ENCODE assay signal across 13 cellular contexts in the genomic region with DNA sequence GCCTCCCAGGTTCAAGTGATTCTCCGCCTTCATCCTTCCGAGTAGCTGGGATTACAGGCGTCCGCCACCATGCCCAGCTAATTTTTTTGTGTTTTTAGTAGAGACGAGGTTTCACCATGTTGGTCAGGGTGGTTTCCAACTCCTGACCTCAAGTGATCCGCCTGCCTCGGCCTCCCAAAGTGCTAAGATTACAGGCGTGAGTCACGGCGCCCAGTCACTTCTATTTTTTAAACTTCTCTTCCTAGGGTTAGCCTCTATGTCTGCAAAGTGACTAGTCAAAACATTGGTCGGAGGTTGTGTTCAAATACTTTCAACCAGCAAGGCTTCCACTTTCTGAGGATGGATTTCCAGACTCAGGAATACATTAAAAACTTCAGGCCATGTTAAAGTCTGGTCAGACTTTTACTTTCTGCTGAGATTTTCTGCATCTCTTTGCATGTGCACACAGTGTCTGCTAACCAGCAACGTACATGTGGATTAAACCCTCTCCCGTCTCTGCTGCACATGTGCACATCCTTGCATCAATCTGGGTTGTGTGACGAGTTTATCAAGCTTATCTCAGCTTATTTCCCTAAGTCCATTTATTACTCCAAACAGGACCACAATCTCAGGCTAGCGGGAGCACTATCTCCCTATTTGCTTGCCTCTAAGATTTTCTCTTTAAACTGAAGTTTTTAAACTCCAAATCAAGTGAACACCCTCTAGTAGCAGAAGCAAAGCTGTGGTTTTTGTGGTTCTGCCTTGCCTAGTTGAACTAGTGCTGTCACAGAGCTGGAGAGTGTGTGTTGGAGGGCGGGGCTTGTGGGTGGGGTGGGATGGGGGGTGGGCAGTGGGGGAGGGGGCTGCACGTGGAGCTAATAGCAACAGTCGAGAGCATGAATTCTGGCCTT.
DNase-seq lines count a peak whose midpoint lies in the region; ATAC-seq lines count a peak whose summit lies in the region.
"Had no signal": no experiment of that assay in that cellular context is flagged by ENCODE, and none has a peak within 500 bp of the region (broad histone marks: within the 10 kb centered on the region; RNA-seq: fewer than 3 reads in every experiment).

No MANE protein-coding gene starts in this region.

- DNase-seq in activated CD4-positive, alpha-beta T cell treated with anti-CD3 and anti-CD28 coated beads, Interleukin-2, amount 10 ng/mL, durations not matched to agents 24 days and 14 days, result peak; percentile 72
- no peak for DNase-seq in activated CD4-positive, alpha-beta T cell treated with anti-CD3 and anti-CD28 coated beads for 1 hour
- DNase-seq in NCI-H82 (lab: John Stamatoyannopoulos, UW) (peak; percentile 47), NCI-H2081 treated with DMSO at 0.1 percent for 48 hours (lab: John Stamatoyannopoulos, UW) (no peak), mesenteric fat pad (ENCODE audit: low spot score) (no peak)
- peak; percentile 43 for DNase-seq in activated naive CD8-positive, alpha-beta T cell treated with anti-CD3 and anti-CD28 coated beads for 36 hours
- DNase-seq in stimulated activated naive B cell treated with anti-CD40 and anti-IgM and Interleukin-4, amounts not matched to agents 10 μg/mL and 1 μg/mL and 100 μg/mL, for 72 hours, result no peak
- no peak for DNase-seq in activated T-helper 2 cell treated with anti-CD3 and anti-CD28 coated beads, Interferon-gamma antibody, Interleukin-2, Interleukin-4, amounts not matched to agents 10 μg/mL and 5 μg/mL and 100 μg/mL, durations not matched to agents 14 hours and 24 hours and 36 hours (ENCODE audit: low spot score)
- DNase-seq: brain microvascular endothelial cell, DMS53, glutamatergic neuron, NCI-H1694 treated with DMSO at 0.1 percent for 48 hours had no signal

- H3K9me3 Mint-ChIP-seq in activated CD4-positive, alpha-beta T cell treated with anti-CD3 and anti-CD28 coated beads, Interleukin-2, amount 10 ng/mL, durations not matched to agents 24 days and 14 days, result peaks cover 3% of the 10 kb centered on the region
- H3K9me3 Mint-ChIP-seq in activated naive CD8-positive, alpha-beta T cell treated with anti-CD3 and anti-CD28 coated beads for 36 hours, result peaks cover 5% of the 10 kb centered on the region
- H3K9me3 Mint-ChIP-seq in stimulated activated naive B cell treated with anti-CD40 and anti-IgM and Interleukin-4, amounts not matched to agents 10 μg/mL and 1 μg/mL and 100 μg/mL, for 72 hours, result peaks cover 0 to 2% of the 10 kb centered on the region in 2 donors
- H3K9me3 Mint-ChIP-seq in activated T-helper 2 cell treated with anti-CD3 and anti-CD28 coated beads, Interferon-gamma antibody, Interleukin-2, Interleukin-4, amounts not matched to agents 10 μg/mL and 5 μg/mL and 100 μg/mL, durations not matched to agents 14 hours and 24 hours and 36 hours, result no peaks in the 10 kb centered on the region

- peaks cover 19% of the 10 kb centered on the region for H3K4me1 Mint-ChIP-seq in activated CD4-positive, alpha-beta T cell treated with anti-CD3 and anti-CD28 coated beads, Interleukin-2, amount 10 ng/mL, durations not matched to agents 24 days and 14 days
- peaks cover 28% of the 10 kb centered on the region for H3K4me1 Mint-ChIP-seq in activated naive CD8-positive, alpha-beta T cell treated with anti-CD3 and anti-CD28 coated beads for 36 hours
- H3K4me1 Mint-ChIP-seq in stimulated activated naive B cell treated with anti-CD40 and anti-IgM and Interleukin-4, amounts not matched to agents 10 μg/mL and 1 μg/mL and 100 μg/mL, for 72 hours, result peaks cover 0 to 4% of the 10 kb centered on the region in 2 donors
- H3K4me1 Mint-ChIP-seq in activated T-helper 2 cell treated with anti-CD3 and anti-CD28 coated beads, Interferon-gamma antibody, Interleukin-2, Interleukin-4, amounts not matched to agents 10 μg/mL and 5 μg/mL and 100 μg/mL, durations not matched to agents 14 hours and 24 hours and 36 hours (ENCODE audit: low read depth), result peaks cover 19% of the 10 kb centered on the region

- no peaks in the 10 kb centered on the region for H3K36me3 Mint-ChIP-seq in activated CD4-positive, alpha-beta T cell treated with anti-CD3 and anti-CD28 coated beads, Interleukin-2, amount 10 ng/mL, durations not matched to agents 24 days and 14 days (ENCODE audit: low read depth)
- H3K36me3 Mint-ChIP-seq in activated naive CD8-positive, alpha-beta T cell treated with anti-CD3 and anti-CD28 coated beads for 36 hours, result peaks cover 3% of the 10 kb centered on the region
- no peaks in the 10 kb centered on the region for H3K36me3 Mint-ChIP-seq in stimulated activated naive B cell treated with anti-CD40 and anti-IgM and Interleukin-4, amounts not matched to agents 10 μg/mL and 1 μg/mL and 100 μg/mL, for 72 hours
- H3K36me3 Mint-ChIP-seq in activated T-helper 2 cell treated with anti-CD3 and anti-CD28 coated beads, Interferon-gamma antibody, Interleukin-2, Interleukin-4, amounts not matched to agents 10 μg/mL and 5 μg/mL and 100 μg/mL, durations not matched to agents 14 hours and 24 hours and 36 hours (ENCODE audit: low read depth), result no peaks in the 10 kb centered on the region

- intact Hi-C loops in activated CD4-positive, alpha-beta T cell treated with anti-CD3 and anti-CD28 coated beads, Interleukin-2, amount 10 ng/mL, durations not matched to agents 24 days and 14 days (cut with micrococcal nuclease), result no loop called here
- intact Hi-C loops in activated T-helper 2 cell treated with anti-CD3 and anti-CD28 coated beads, Interferon-gamma antibody, Interleukin-2, Interleukin-4, amounts not matched to agents 10 μg/mL and 5 μg/mL and 100 μg/mL, durations not matched to agents 14 hours and 24 hours and 36 hours (cut with micrococcal nuclease), result no loop called here

- peak overlapping the region; percentile 57 for H3K4me3 Mint-ChIP-seq in activated CD4-positive, alpha-beta T cell treated with anti-CD3 and anti-CD28 coated beads, Interleukin-2, amount 10 ng/mL, durations not matched to agents 24 days and 14 days
- H3K4me3 Mint-ChIP-seq in activated naive CD8-positive, alpha-beta T cell treated with anti-CD3 and anti-CD28 coated beads for 36 hours, result peak overlapping the region; percentile 61
- H3K4me3 Mint-ChIP-seq in stimulated activated naive B cell treated with anti-CD40 and anti-IgM and Interleukin-4, amounts not matched to agents 10 μg/mL and 1 μg/mL and 100 μg/mL, for 72 hours, result no peak overlapping the region
- H3K4me3 Mint-ChIP-seq in activated T-helper 2 cell treated with anti-CD3 and anti-CD28 coated beads, Interferon-gamma antibody, Interleukin-2, Interleukin-4, amounts not matched to agents 10 μg/mL and 5 μg/mL and 100 μg/mL, durations not matched to agents 14 hours and 24 hours and 36 hours (ENCODE audit: low read depth), result no peak overlapping the region

- H3K27me3 Mint-ChIP-seq in activated CD4-positive, alpha-beta T cell treated with anti-CD3 and anti-CD28 coated beads, Interleukin-2, amount 10 ng/mL, durations not matched to agents 24 days and 14 days, result peaks cover 1% of the 10 kb centered on the region
- H3K27me3 Mint-ChIP-seq in activated naive CD8-positive, alpha-beta T cell treated with anti-CD3 and anti-CD28 coated beads for 36 hours, result no peaks in the 10 kb centered on the region
- no peaks in the 10 kb centered on the region for H3K27me3 Mint-ChIP-seq in stimulated activated naive B cell treated with anti-CD40 and anti-IgM and Interleukin-4, amounts not matched to agents 10 μg/mL and 1 μg/mL and 100 μg/mL, for 72 hours
- H3K27me3 Mint-ChIP-seq in activated T-helper 2 cell treated with anti-CD3 and anti-CD28 coated beads, Interferon-gamma antibody, Interleukin-2, Interleukin-4, amounts not matched to agents 10 μg/mL and 5 μg/mL and 100 μg/mL, durations not matched to agents 14 hours and 24 hours and 36 hours (ENCODE audit: low read depth), result no peaks in the 10 kb centered on the region

- no peak overlapping the region for H3K27ac Mint-ChIP-seq in activated CD4-positive, alpha-beta T cell treated with anti-CD3 and anti-CD28 coated beads, Interleukin-2, amount 10 ng/mL, durations not matched to agents 24 days and 14 days
- peak overlapping the region; percentile 75 for H3K27ac Mint-ChIP-seq in activated naive CD8-positive, alpha-beta T cell treated with anti-CD3 and anti-CD28 coated beads for 36 hours
- H3K27ac Mint-ChIP-seq in stimulated activated naive B cell treated with anti-CD40 and anti-IgM and Interleukin-4, amounts not matched to agents 10 μg/mL and 1 μg/mL and 100 μg/mL, for 72 hours, result peak overlapping the region; percentile 37
- H3K27ac Mint-ChIP-seq in activated T-helper 2 cell treated with anti-CD3 and anti-CD28 coated beads, Interferon-gamma antibody, Interleukin-2, Interleukin-4, amounts not matched to agents 10 μg/mL and 5 μg/mL and 100 μg/mL, durations not matched to agents 14 hours and 24 hours and 36 hours, result no peak overlapping the region

- no peak for ATAC-seq in stimulated activated naive B cell treated with anti-CD40 and anti-IgM and Interleukin-4, amounts not matched to agents 10 μg/mL and 1 μg/mL and 100 μg/mL, for 72 hours (replicated peaks)
- ATAC-seq: left lobe of liver had no signal

Comparison
In these comparisons a context has a peak if more than half of its experiments do, and no peak if none do; other contexts are left out.
1. DNase-seq: peak in activated CD4-positive, alpha-beta T cell treated with anti-CD3 and anti-CD28 coated beads, Interleukin-2, amount 10 ng/mL, durations not matched to agents 24 days and 14 days (single experiment), NCI-H82 (single experiment) and activated naive CD8-positive, alpha-beta T cell treated with anti-CD3 and anti-CD28 coated beads for 36 hours (single experiment); none in activated CD4-positive, alpha-beta T cell treated with anti-CD3 and anti-CD28 coated beads for 1 hour (single experiment), stimulated activated naive B cell treated with anti-CD40 and anti-IgM and Interleukin-4, amounts not matched to agents 10 μg/mL and 1 μg/mL and 100 μg/mL, for 72 hours (single experiment), NCI-H2081 treated with DMSO at 0.1 percent for 48 hours (single experiment), activated T-helper 2 cell treated with anti-CD3 and anti-CD28 coated beads, Interferon-gamma antibody, Interleukin-2, Interleukin-4, amounts not matched to agents 10 μg/mL and 5 μg/mL and 100 μg/mL, durations not matched to agents 14 hours and 24 hours and 36 hours (single experiment) and mesenteric fat pad (single experiment).
2. H3K27ac Mint-ChIP-seq: peak in activated naive CD8-positive, alpha-beta T cell treated with anti-CD3 and anti-CD28 coated beads for 36 hours (single experiment) and stimulated activated naive B cell treated with anti-CD40 and anti-IgM and Interleukin-4, amounts not matched to agents 10 μg/mL and 1 μg/mL and 100 μg/mL, for 72 hours (single experiment); none in activated CD4-positive, alpha-beta T cell treated with anti-CD3 and anti-CD28 coated beads, Interleukin-2, amount 10 ng/mL, durations not matched to agents 24 days and 14 days (single experiment) and activated T-helper 2 cell treated with anti-CD3 and anti-CD28 coated beads, Interferon-gamma antibody, Interleukin-2, Interleukin-4, amounts not matched to agents 10 μg/mL and 5 μg/mL and 100 μg/mL, durations not matched to agents 14 hours and 24 hours and 36 hours (single experiment).
3. H3K4me3 Mint-ChIP-seq: peak in activated CD4-positive, alpha-beta T cell treated with anti-CD3 and anti-CD28 coated beads, Interleukin-2, amount 10 ng/mL, durations not matched to agents 24 days and 14 days (single experiment) and activated naive CD8-positive, alpha-beta T cell treated with anti-CD3 and anti-CD28 coated beads for 36 hours (single experiment); none in stimulated activated naive B cell treated with anti-CD40 and anti-IgM and Interleukin-4, amounts not matched to agents 10 μg/mL and 1 μg/mL and 100 μg/mL, for 72 hours (0 of 2) and activated T-helper 2 cell treated with anti-CD3 and anti-CD28 coated beads, Interferon-gamma antibody, Interleukin-2, Interleukin-4, amounts not matched to agents 10 μg/mL and 5 μg/mL and 100 μg/mL, durations not matched to agents 14 hours and 24 hours and 36 hours (single experiment).